In genomic region chr16:78957328-78958100, GRCh38 we compare ENCODE assay signal across 15 cellular contexts.
A peak's percentile ranks its signal among the peaks of the same experiment; 100 is the strongest.
DNase-seq lines count a peak whose midpoint lies in the region; ATAC-seq, FAIRE-seq and TF ChIP-seq lines count a peak whose summit lies in the region.
"Had no signal": no experiment of that assay in that cellular context is flagged by ENCODE, and none has a peak within 500 bp of the region (broad histone marks: within the 10 kb centered on the region; RNA-seq: fewer than 3 reads in every experiment).

No MANE protein-coding gene starts in this region.

- H3K4me3 ChIP-seq in keratinocyte (ENCODE audit: control insufficient read depth in 2 of 3, extremely low read depth in 1 of 3, insufficient read depth in 2 of 3, low read depth in 1 of 3, low read length in 3 of 3) = no peak overlapping the region
- H3K4me3 ChIP-seq: tibial artery had no signal

- peaks cover 3% of the 10 kb centered on the region for H3K9me3 Mint-ChIP-seq in activated CD4-positive, alpha-beta T cell treated with anti-CD3 and anti-CD28 coated beads for 36 hours (ENCODE audit: low read depth)
- H3K9me3 Mint-ChIP-seq in activated CD4-positive, alpha-beta T cell treated with anti-CD3 and anti-CD28 coated beads, Interleukin-2, amount 10 ng/mL, durations not matched to agents 7 days and 5 days = peaks cover 12% of the 10 kb centered on the region

- peak overlapping the region; percentile 48 for H3K27ac Mint-ChIP-seq in activated CD4-positive, alpha-beta T cell treated with anti-CD3 and anti-CD28 coated beads for 36 hours
- peak overlapping the region; percentile 47 for H3K27ac Mint-ChIP-seq in activated CD4-positive, alpha-beta T cell treated with anti-CD3 and anti-CD28 coated beads, Interleukin-2, amount 10 ng/mL, durations not matched to agents 7 days and 5 days
- H3K27ac Mint-ChIP-seq: naive B cell had no signal

- H3K4me2 ChIP-seq in keratinocyte (ENCODE audit: control insufficient read depth, extremely low read depth, insufficient read depth, low read depth, low read length) = peak overlapping the region; percentile 58

- CTCF ChIA-PET in activated CD4-positive, alpha-beta T cell treated with anti-CD3 and anti-CD28 coated beads for 36 hours (lab: Charles Lee) = no interaction called here
- CTCF ChIA-PET in activated CD4-positive, alpha-beta T cell treated with anti-CD3 and anti-CD28 coated beads, Interleukin-2, amount 10 ng/mL, durations not matched to agents 7 days and 5 days (lab: Charles Lee) = no interaction called here

- H3K4me1 Mint-ChIP-seq in activated CD4-positive, alpha-beta T cell treated with anti-CD3 and anti-CD28 coated beads for 36 hours = peaks cover 28% of the 10 kb centered on the region
- H3K4me1 Mint-ChIP-seq in activated CD4-positive, alpha-beta T cell treated with anti-CD3 and anti-CD28 coated beads, Interleukin-2, amount 10 ng/mL, durations not matched to agents 7 days and 5 days = peaks cover 7% of the 10 kb centered on the region

- no peaks in the 10 kb centered on the region for H4K20me1 ChIP-seq in keratinocyte (ENCODE audit: control insufficient read depth, extremely low read depth, insufficient read depth, low read length)

- POLR2A ChIA-PET in activated CD4-positive, alpha-beta T cell treated with anti-CD3 and anti-CD28 coated beads for 36 hours (lab: Charles Lee) = no interaction called here
- POLR2A ChIA-PET in activated CD4-positive, alpha-beta T cell treated with anti-CD3 and anti-CD28 coated beads, Interleukin-2, amount 10 ng/mL, durations not matched to agents 7 days and 5 days (lab: Charles Lee) = no interaction called here

- no peaks in the 10 kb centered on the region for H3K27me3 Mint-ChIP-seq in activated CD4-positive, alpha-beta T cell treated with anti-CD3 and anti-CD28 coated beads for 36 hours
- no peaks in the 10 kb centered on the region for H3K27me3 Mint-ChIP-seq in activated CD4-positive, alpha-beta T cell treated with anti-CD3 and anti-CD28 coated beads, Interleukin-2, amount 10 ng/mL, durations not matched to agents 7 days and 5 days

- peak; percentile 13 for FAIRE-seq in keratinocyte (lab: Jason Lieb, UNC)
- FAIRE-seq: A204.1 had no signal

- H3K79me2 ChIP-seq in keratinocyte (ENCODE audit: control insufficient read depth, insufficient read depth, low read length) = no peaks in the 10 kb centered on the region

- TF ChIP-seq CTCF in keratinocyte (optimal IDR thresholded peaks at IDR 0.05 in 1 of 3, IDR thresholded peaks at IDR 0.05 in 1 of 3, conservative IDR thresholded peaks at IDR 0.05 in 1 of 3; ENCODE audit: extremely low read depth in 1 of 3, insufficient read depth in 2 of 3, low read length in 3 of 3) = no peak

- peaks cover 7% of the 10 kb centered on the region for H3K4me1 ChIP-seq in keratinocyte (ENCODE audit: control insufficient read depth, extremely low read depth, insufficient read depth, low read length)
- H3K4me1 ChIP-seq: tibial artery had no signal

- DNase-seq in activated CD4-positive, alpha-beta T cell treated with anti-CD3 and anti-CD28 coated beads for 36 hours = peak; percentile 54
- DNase-seq in activated CD4-positive, alpha-beta T cell treated with anti-CD3 and anti-CD28 coated beads, Interleukin-2, amount 50 U/mL, for 1 hour = no peak
- no peak for DNase-seq in activated CD4-positive, alpha-beta T cell treated with anti-CD3 and anti-CD28 coated beads, Interleukin-2, amount 10 ng/mL, durations not matched to agents 7 days and 5 days
- no peak for DNase-seq in keratinocyte (ENCODE audit: low read depth, low spot score)
- peak; percentile 17 to 34 for DNase-seq in stimulated activated CD4-positive, alpha-beta T cell treated with anti-CD3 and anti-CD28 coated beads, Interleukin-4, amount 100 ng/mL, for 4 hours
- DNase-seq in NCI-H187 treated with DMSO at 0.1 percent for 48 hours (lab: John Stamatoyannopoulos, UW) = no peak
- DNase-seq: brain microvascular endothelial cell, GF-D8, naive B cell, NCI-H2107, tibial artery had no signal

- H3K27me3 ChIP-seq in keratinocyte (ENCODE audit: control insufficient read depth, extremely low read depth, insufficient read depth, low read length) = peaks cover 6% of the 10 kb centered on the region
- H3K27me3 ChIP-seq: brain microvascular endothelial cell, tibial artery had no signal

- H3K4me3 Mint-ChIP-seq in activated CD4-positive, alpha-beta T cell treated with anti-CD3 and anti-CD28 coated beads for 36 hours = no peak overlapping the region
- peak overlapping the region; percentile 33 for H3K4me3 Mint-ChIP-seq in activated CD4-positive, alpha-beta T cell treated with anti-CD3 and anti-CD28 coated beads, Interleukin-2, amount 10 ng/mL, durations not matched to agents 7 days and 5 days
- H3K4me3 Mint-ChIP-seq: naive B cell had no signal

- no peak overlapping the region for H2AFZ ChIP-seq in keratinocyte (ENCODE audit: control insufficient read depth, low read length)

- H3K36me3 Mint-ChIP-seq in activated CD4-positive, alpha-beta T cell treated with anti-CD3 and anti-CD28 coated beads for 36 hours (ENCODE audit: low read depth) = no peaks in the 10 kb centered on the region
- no peaks in the 10 kb centered on the region for H3K36me3 Mint-ChIP-seq in activated CD4-positive, alpha-beta T cell treated with anti-CD3 and anti-CD28 coated beads, Interleukin-2, amount 10 ng/mL, durations not matched to agents 7 days and 5 days (ENCODE audit: low read depth)

- H3K9ac ChIP-seq in keratinocyte (ENCODE audit: control insufficient read depth, extremely low read depth, insufficient read depth, low read length) = no peak overlapping the region

- dilution Hi-C loops in keratinocyte (cut with MboI; ENCODE audit: extremely low pct_ligation_motif_present, low sequenced_read_pairs) = no loop called here

- ATAC-seq in activated CD4-positive, alpha-beta T cell treated with anti-CD3 and anti-CD28 coated beads for 36 hours = peak; percentile 49
- no peak for ATAC-seq in HG02884 (IDR thresholded peaks at IDR 0.05; ENCODE audit: unreplicated experiment)
- ATAC-seq in HG03342 (IDR thresholded peaks at IDR 0.05; ENCODE audit: unreplicated experiment) = no peak
- ATAC-seq: sciatic nerve had no signal

- no peaks in the 10 kb centered on the region for H3K9me1 ChIP-seq in keratinocyte (ENCODE audit: control insufficient read depth, extremely low read depth, insufficient read depth, low read length)

- H3K27ac ChIP-seq in keratinocyte (ENCODE audit: control insufficient read depth, insufficient read depth, low read length) = no peak overlapping the region
- H3K27ac ChIP-seq: brain microvascular endothelial cell, tibial artery had no signal

- no peaks in the 10 kb centered on the region for H3K9me3 ChIP-seq in keratinocyte (ENCODE audit: control insufficient read depth, low read depth, low read length)
- H3K9me3 ChIP-seq: tibial artery had no signal

- H3K36me3 ChIP-seq in keratinocyte (ENCODE audit: control insufficient read depth in 2 of 2, extremely low read depth in 1 of 2, insufficient read depth in 2 of 2, low read length in 2 of 2) = no peaks in the 10 kb centered on the region
- H3K36me3 ChIP-seq: brain microvascular endothelial cell, tibial artery had no signal

- intact Hi-C loops in activated CD4-positive, alpha-beta T cell treated with anti-CD3 and anti-CD28 coated beads for 36 hours (cut with DNase I, micrococcal nuclease) = loop anchor here in 1 of 2 experiments (1.0 kb wide), 1 partner anchor 179 kb away; no protein-coding TSS in a partner anchor

Comparison
In these comparisons a context has a peak if more than half of its experiments do, and no peak if none do; other contexts are left out.
1. DNase-seq: peak in activated CD4-positive, alpha-beta T cell treated with anti-CD3 and anti-CD28 coated beads for 36 hours (single experiment) and stimulated activated CD4-positive, alpha-beta T cell treated with anti-CD3 and anti-CD28 coated beads, Interleukin-4, amount 100 ng/mL, for 4 hours (2 of 2); none in activated CD4-positive, alpha-beta T cell treated with anti-CD3 and anti-CD28 coated beads, Interleukin-2, amount 50 U/mL, for 1 hour (single experiment), activated CD4-positive, alpha-beta T cell treated with anti-CD3 and anti-CD28 coated beads, Interleukin-2, amount 10 ng/mL, durations not matched to agents 7 days and 5 days (single experiment), keratinocyte (single experiment) and NCI-H187 treated with DMSO at 0.1 percent for 48 hours (single experiment).